In the genomic region with DNA sequence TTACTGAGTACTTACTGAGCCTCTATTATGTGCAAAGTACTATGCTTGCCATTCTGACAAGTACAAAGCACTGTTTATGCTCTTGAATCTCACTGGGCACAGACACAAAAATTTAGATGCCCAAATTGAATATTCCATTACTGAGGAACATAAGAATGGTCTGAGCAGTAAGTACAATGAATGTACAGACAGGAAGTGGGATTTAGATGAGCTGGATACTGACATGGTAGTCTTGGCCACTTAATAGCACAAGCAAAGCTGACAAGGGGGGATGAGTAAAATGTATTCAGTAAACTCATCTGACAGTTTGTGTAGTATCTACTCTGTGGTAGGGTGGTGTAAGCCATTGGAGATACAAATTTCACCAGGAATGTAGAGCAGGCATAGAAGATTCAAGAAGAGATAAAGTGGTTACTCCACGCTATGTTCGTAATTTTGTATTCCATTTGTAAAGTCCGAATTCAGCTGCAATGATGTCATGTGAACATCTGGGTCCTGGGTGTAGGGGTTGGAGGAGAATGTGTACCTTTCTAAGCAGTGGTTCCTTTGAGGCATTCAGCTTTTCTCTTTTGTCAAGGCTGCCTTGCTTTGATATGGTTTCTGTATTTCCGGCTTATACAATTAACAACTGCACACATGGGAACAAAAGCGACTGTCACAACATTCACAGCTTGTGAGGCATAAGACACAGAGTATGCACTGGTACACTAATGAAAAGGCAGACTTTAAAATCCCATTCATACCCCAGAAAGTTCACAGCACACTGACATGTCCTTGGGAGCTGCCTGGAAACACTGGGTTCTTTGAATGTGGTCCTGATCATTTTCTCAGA, we compare ENCODE assay signal across 18 cellular contexts.
A peak's percentile ranks its signal among the peaks of the same experiment; 100 is the strongest.
DNase-seq lines count a peak whose midpoint lies in the region; ATAC-seq and TF ChIP-seq lines count a peak whose summit lies in the region.
"Had no signal": no experiment of that assay in that cellular context is flagged by ENCODE, and none has a peak within 500 bp of the region (broad histone marks: within the 10 kb centered on the region; RNA-seq: fewer than 3 reads in every experiment).

No MANE protein-coding gene starts in this region.

- H3K27ac ChIP-seq in GM23338 (ENCODE audit: low read depth) (no peak overlapping the region), osteoblast (ENCODE audit: low read depth, low read length) (no peak overlapping the region)
- H3K27ac ChIP-seq: KMS-11, stomach had no signal

- H2AFZ ChIP-seq in GM23338 (no peak overlapping the region), osteoblast (ENCODE audit: low read length) (no peak overlapping the region)

- H3K27ac Mint-ChIP-seq in GM23338 = 0 out of 2 replicates have a peak overlapping the region, but pooled peaks have one; percentile 35
- peak overlapping the region in 3 of 5 experiments; percentile 34 to 61 (median 52) for H3K27ac Mint-ChIP-seq in brain
- H3K27ac Mint-ChIP-seq: activated CD4-positive, alpha-beta T cell treated with anti-CD3 and anti-CD28 coated beads, Interleukin-2, amount 10 ng/mL, durations not matched to agents 24 days and 14 days; activated naive CD4-positive, alpha-beta T cell treated with anti-CD3 and anti-CD28 coated beads, Interleukin-2, amount 50 U/mL, for 24 hours; CD14-positive monocyte had no signal

- H3K27me3 ChIP-seq in GM23338 (ENCODE audit: insufficient read depth) (no peaks in the 10 kb centered on the region), osteoblast (ENCODE audit: insufficient read depth, low read length) (no peaks in the 10 kb centered on the region)
- H3K27me3 ChIP-seq: breast epithelium, stomach had no signal

- peaks cover 13% of the 10 kb centered on the region for H3K4me1 ChIP-seq in GM23338 (ENCODE audit: insufficient read depth)
- H3K4me1 ChIP-seq in osteoblast (ENCODE audit: insufficient read depth, low read length) = peaks cover 14% of the 10 kb centered on the region

- H3K36me3 Mint-ChIP-seq in GM23338 (ENCODE audit: low read depth) (no peaks in the 10 kb centered on the region), brain (no peaks in the 10 kb centered on the region)
- H3K36me3 Mint-ChIP-seq: activated naive CD4-positive, alpha-beta T cell treated with anti-CD3 and anti-CD28 coated beads, Interleukin-2, amount 50 U/mL, for 24 hours; CD14-positive monocyte had no signal

- H3K9me3 ChIP-seq in osteoblast (ENCODE audit: low read depth, low read length) = no peaks in the 10 kb centered on the region
- H3K9me3 ChIP-seq: breast epithelium, stomach had no signal

- H3K9me2 ChIP-seq in GM23338 (ENCODE audit: insufficient read depth) = no peaks in the 10 kb centered on the region

- H4K20me1 ChIP-seq in GM23338 (replicated peaks; ENCODE audit: insufficient read depth) = no peaks in the 10 kb centered on the region
- H4K20me1 ChIP-seq in osteoblast (ENCODE audit: insufficient read depth, low read length) = no peaks in the 10 kb centered on the region

- DNase-seq in GM23338 (ENCODE audit: low spot score) (no peak), NCI-H69 (lab: John Stamatoyannopoulos, UW) (peak; percentile 79), osteoblast (ENCODE audit: insufficient read length, low spot score, missing footprints) (peak; percentile 5), KG1 (lab: John Stamatoyannopoulos, UW) (no peak)
- no peak for DNase-seq in stimulated activated naive CD8-positive, alpha-beta T cell treated with anti-CD3 and anti-CD28 coated beads, Interleukin-15, Interleukin-2, amounts not matched to agents 100 U/mL and 50 U/mL, for 24 hours
- DNase-seq: activated CD4-positive, alpha-beta T cell treated with anti-CD3 and anti-CD28 coated beads, Interleukin-2, amount 10 ng/mL, durations not matched to agents 24 days and 14 days; effector memory CD4-positive, alpha-beta T cell; NCI-H187; SIG-M5; stomach; T1000 had no signal

- no peaks in the 10 kb centered on the region for H3K36me3 ChIP-seq in GM23338 (ENCODE audit: insufficient read depth)
- H3K36me3 ChIP-seq in osteoblast (ENCODE audit: insufficient read depth, low read length) = no peaks in the 10 kb centered on the region
- H3K36me3 ChIP-seq: breast epithelium, stomach had no signal

- H3F3A ChIP-seq in GM23338 (replicated peaks; ENCODE audit: low read depth) = no peaks in the 10 kb centered on the region

- H3K4me1 Mint-ChIP-seq in GM23338 (peaks cover 32% of the 10 kb centered on the region), brain (peaks cover 65% of the 10 kb centered on the region)
- H3K4me1 Mint-ChIP-seq: activated naive CD4-positive, alpha-beta T cell treated with anti-CD3 and anti-CD28 coated beads, Interleukin-2, amount 50 U/mL, for 24 hours; CD14-positive monocyte had no signal

- H3K9me3 Mint-ChIP-seq in GM23338 (no peaks in the 10 kb centered on the region), brain (no peaks in the 10 kb centered on the region)
- H3K9me3 Mint-ChIP-seq: activated CD4-positive, alpha-beta T cell treated with anti-CD3 and anti-CD28 coated beads, Interleukin-2, amount 10 ng/mL, durations not matched to agents 24 days and 14 days; activated naive CD4-positive, alpha-beta T cell treated with anti-CD3 and anti-CD28 coated beads, Interleukin-2, amount 50 U/mL, for 24 hours had no signal

- no peak for TF ChIP-seq CTCF in GM23338 (conservative IDR thresholded peaks at IDR 0.05; ENCODE audit: low read depth in 2 of 2)
- no peak for TF ChIP-seq CTCF in brain (conservative IDR thresholded peaks at IDR 0.05)
- TF ChIP-seq CTCF in osteoblast (IDR thresholded peaks at IDR 0.05; ENCODE audit: extremely low read depth, low read depth, low read length) = no peak

- no peaks in the 10 kb centered on the region for H3K79me2 ChIP-seq in GM23338 (replicated peaks; ENCODE audit: insufficient read depth)
- no peaks in the 10 kb centered on the region for H3K79me2 ChIP-seq in osteoblast (ENCODE audit: insufficient read depth, low read length)

- ATAC-seq in GM23338 (no peak), GM21717 (IDR thresholded peaks at IDR 0.05; ENCODE audit: unreplicated experiment) (no peak)
- no peak for ATAC-seq in stimulated activated naive CD8-positive, alpha-beta T cell treated with anti-CD3 and anti-CD28 coated beads, Interleukin-15, Interleukin-2, amounts not matched to agents 100 U/mL and 50 U/mL, for 24 hours

- H3K4me2 ChIP-seq in GM23338 (no peak overlapping the region), osteoblast (ENCODE audit: insufficient read depth, low read length) (no peak overlapping the region)
- H3K4me2 ChIP-seq: KMS-11 had no signal

- H3K4me3 Mint-ChIP-seq in GM23338 (no peak overlapping the region), brain (peak overlapping the region in 1 of 5 experiments; percentile 18)
- H3K4me3 Mint-ChIP-seq: activated CD4-positive, alpha-beta T cell treated with anti-CD3 and anti-CD28 coated beads, Interleukin-2, amount 10 ng/mL, durations not matched to agents 24 days and 14 days; activated naive CD4-positive, alpha-beta T cell treated with anti-CD3 and anti-CD28 coated beads, Interleukin-2, amount 50 U/mL, for 24 hours; CD14-positive monocyte had no signal

- no peak overlapping the region for H3K4me3 ChIP-seq in GM23338
- H3K4me3 ChIP-seq in osteoblast (ENCODE audit: insufficient read depth, low read length) = no peak overlapping the region
- H3K4me3 ChIP-seq: breast epithelium, skin epidermis, stomach had no signal

- no peaks in the 10 kb centered on the region for H3K27me3 Mint-ChIP-seq in GM23338 (ENCODE audit: insufficient read depth, low read depth, poor library complexity)
- H3K27me3 Mint-ChIP-seq in brain = peaks cover 4% of the 10 kb centered on the region

Comparison
In these comparisons a context has a peak if more than half of its experiments do, and no peak if none do; other contexts are left out.
1. DNase-seq: peak in NCI-H69 (single experiment) and osteoblast (single experiment); none in GM23338 (single experiment), stimulated activated naive CD8-positive, alpha-beta T cell treated with anti-CD3 and anti-CD28 coated beads, Interleukin-15, Interleukin-2, amounts not matched to agents 100 U/mL and 50 U/mL, for 24 hours (single experiment) and KG1 (single experiment).